Comparison of ENCODE assay signal across 19 cellular contexts in genomic region chr10:78544447-78545085, GRCh38.
DNase-seq lines count a peak whose midpoint lies in the region; ATAC-seq and TF ChIP-seq lines count a peak whose summit lies in the region.
"Had no signal": no experiment of that assay in that cellular context is flagged by ENCODE, and none has a peak within 500 bp of the region (broad histone marks: within the 10 kb centered on the region; RNA-seq: fewer than 3 reads in every experiment).

No MANE protein-coding gene starts in this region.

- WGBS in spleen, 5 donors, result 83 to 94% (median 91%) methylated on average over 9 of the region's 9 CpGs
- WGBS in mammary epithelial cell (ENCODE audit: low coverage, missing lambda C conversion rate), result 72% methylated on average over 8 of the region's 9 CpGs

- no peak overlapping the region for H3K27ac ChIP-seq in GM23338 (ENCODE audit: low read depth)
- H3K27ac ChIP-seq in spleen, result peak overlapping the region in 6 of 8 donors; percentile 15 to 69 (median 58)
- no peak overlapping the region for H3K27ac ChIP-seq in mammary epithelial cell (ENCODE audit: insufficient read depth, low read depth, low read length)

- no peak overlapping the region for H3K9ac ChIP-seq in mammary epithelial cell (ENCODE audit: insufficient read depth, low read length)

- H3K27me3 ChIP-seq in GM23338 (ENCODE audit: insufficient read depth) (no peaks in the 10 kb centered on the region), spleen (replicated peaks in 1 of 7) (peaks cover 0 to 11% (median 0%) of the 10 kb centered on the region in 7 donors), mammary epithelial cell (ENCODE audit: insufficient read depth, low read length) (peaks cover 2% of the 10 kb centered on the region)

- peaks cover 8% of the 10 kb centered on the region; the same call in 1 of the 2 replicates for H3K9me2 ChIP-seq in GM23338 (ENCODE audit: insufficient read depth)

- peak overlapping the region; percentile 52; the same call in 1 of the 2 replicates for H2AFZ ChIP-seq in GM23338
- no peak overlapping the region for H2AFZ ChIP-seq in mammary epithelial cell (ENCODE audit: low read depth, low read length)

- H3K9me3 Mint-ChIP-seq in GM23338, result no peaks in the 10 kb centered on the region; the same call in 1 of the 3 replicates
- no peaks in the 10 kb centered on the region for H3K9me3 Mint-ChIP-seq in nephron
- H3K9me3 Mint-ChIP-seq: effector memory CD8-positive, alpha-beta T cell; HFFc6; natural killer cell treated with Interleukin-12 subunit alpha and Interleukin-12 subunit beta and Interleukin-15 and Interleukin-18, amount 100 ng/mL, for 72 hours; type B pancreatic cell had no signal

- H3F3A ChIP-seq in GM23338 (replicated peaks; ENCODE audit: low read depth), result no peaks in the 10 kb centered on the region

- H3K4me1 ChIP-seq in GM23338 (ENCODE audit: insufficient read depth) (no peaks in the 10 kb centered on the region), spleen (peaks cover 0 to 31% (median 5%) of the 10 kb centered on the region in 6 donors), mammary epithelial cell (ENCODE audit: insufficient read depth, low read length) (no peaks in the 10 kb centered on the region)

- BruUV-seq in mammary epithelial cell (replicated peaks; lab: Mats Ljungman, UMichigan), result no TSS peak

- no peak for DNase-seq in GM23338 (ENCODE audit: low spot score)
- DNase-seq in fibroblast of the aortic adventitia (ENCODE audit: low read depth), result peak; percentile 26
- DNase-seq in spleen, result no peak
- no peak for DNase-seq in GM13976 (ENCODE audit: low spot score)
- no peak for DNase-seq in mammary epithelial cell
- no peak for DNase-seq in NCI-H1436 treated with DMSO at 0.1 percent for 48 hours (lab: John Stamatoyannopoulos, UW)
- DNase-seq: CD4-positive, CD25-positive, alpha-beta regulatory T cell; cerebellar nuclear complex; effector memory CD8-positive, alpha-beta T cell; NCI-H1417; NCI-H2171; NCI-H748 treated with DMSO at 0.1 percent for 48 hours; PC-3 had no signal

- TF ChIP-seq CTCF in GM23338 (conservative IDR thresholded peaks at IDR 0.05; ENCODE audit: low read depth in 2 of 2) (no peak), fibroblast of the aortic adventitia (IDR thresholded peaks at IDR 0.05; ENCODE audit: insufficient read depth, low read length) (no peak), nephron (IDR thresholded peaks at IDR 0.05; ENCODE audit: unreplicated experiment in 3 of 3) (no peak), spleen (IDR thresholded peaks at IDR 0.05 in 8 of 11, conservative IDR thresholded peaks at IDR 0.05 in 3 of 11) (no peak), GM13976 (IDR thresholded peaks at IDR 0.05; ENCODE audit: borderline replicate concordance, control extremely low read depth, extremely low read depth, insufficient read depth, missing control alignments) (no peak), mammary epithelial cell (conservative IDR thresholded peaks at IDR 0.05 in 1 of 2, IDR thresholded peaks at IDR 0.05 in 1 of 2; ENCODE audit: extremely low read depth in 1 of 2, insufficient read depth in 1 of 2, low read depth in 1 of 2, low read length in 2 of 2) (no peak)

- H3K36me3 Mint-ChIP-seq in GM23338 (ENCODE audit: low read depth) (no peaks in the 10 kb centered on the region), nephron (ENCODE audit: low read depth) (no peaks in the 10 kb centered on the region)
- H3K36me3 Mint-ChIP-seq: CD4-positive, CD25-positive, alpha-beta regulatory T cell; natural killer cell treated with Interleukin-12 subunit alpha and Interleukin-12 subunit beta and Interleukin-15 and Interleukin-18, amount 100 ng/mL, for 72 hours; type B pancreatic cell had no signal

- H3K79me2 ChIP-seq in GM23338 (replicated peaks; ENCODE audit: insufficient read depth) (no peaks in the 10 kb centered on the region), mammary epithelial cell (ENCODE audit: insufficient read depth, low read length) (no peaks in the 10 kb centered on the region)

- in situ Hi-C loops in GM13976 (cut with MboI; ENCODE audit: low sequenced_read_pairs, unreplicated experiment) (no loop called here), mammary epithelial cell (cut with MboI; ENCODE audit: low sequenced_read_pairs in 2 of 2) (no loop called here)

- CTCF ChIA-PET in mammary epithelial cell (lab: Charles Lee; ENCODE audit: low non-redundant PET), result no interaction called here

- H3K4me3 Mint-ChIP-seq in GM23338 (no peak overlapping the region), nephron (no peak overlapping the region)
- H3K4me3 Mint-ChIP-seq: CD4-positive, CD25-positive, alpha-beta regulatory T cell; effector memory CD8-positive, alpha-beta T cell; HFFc6; natural killer cell treated with Interleukin-12 subunit alpha and Interleukin-12 subunit beta and Interleukin-15 and Interleukin-18, amount 100 ng/mL, for 72 hours; type B pancreatic cell had no signal

- H3K27me3 Mint-ChIP-seq in GM23338 (ENCODE audit: insufficient read depth, low read depth, poor library complexity), result peaks cover 8% of the 10 kb centered on the region
- peaks cover 16% of the 10 kb centered on the region for H3K27me3 Mint-ChIP-seq in nephron (ENCODE audit: low read depth)

- H3K4me2 ChIP-seq in GM23338 (no peak overlapping the region), mammary epithelial cell (ENCODE audit: insufficient read depth, low read depth, low read length) (no peak overlapping the region)

- dilution Hi-C loops in mammary epithelial cell (cut with HindIII; ENCODE audit: low sequenced_read_pairs), result loop anchor here (5.0 kb wide), 1 partner anchor 108 kb away; no protein-coding TSS in a partner anchor

- H4K20me1 ChIP-seq in GM23338 (replicated peaks; ENCODE audit: insufficient read depth) (no peaks in the 10 kb centered on the region), mammary epithelial cell (ENCODE audit: insufficient read depth, low read length) (no peaks in the 10 kb centered on the region)

- H3K9me3 ChIP-seq in spleen, result peaks cover 0 to 5% (median 0%) of the 10 kb centered on the region in 8 donors
- no peaks in the 10 kb centered on the region for H3K9me3 ChIP-seq in mammary epithelial cell (replicated peaks; ENCODE audit: insufficient read depth, low read length)

- H3K36me3 ChIP-seq in GM23338 (ENCODE audit: insufficient read depth), result no peaks in the 10 kb centered on the region
- no peaks in the 10 kb centered on the region for H3K36me3 ChIP-seq in spleen
- H3K36me3 ChIP-seq in mammary epithelial cell (ENCODE audit: insufficient read depth, low read length), result no peaks in the 10 kb centered on the region

- ATAC-seq in GM23338 (no peak), GM18858 (IDR thresholded peaks at IDR 0.05; ENCODE audit: unreplicated experiment) (no peak)
- ATAC-seq: activated CD4-positive, CD25-positive, alpha-beta regulatory T cell treated with anti-CD3 and anti-CD28 coated beads, Interleukin-2, amount 50 U/mL, for 24 hours; effector memory CD8-positive, alpha-beta T cell; natural killer cell treated with Interleukin-12 subunit alpha and Interleukin-12 subunit beta and Interleukin-15 and Interleukin-18, amount 100 ng/mL, for 72 hours; PC-3 had no signal

- H3K4me1 Mint-ChIP-seq in GM23338 (peaks cover 8% of the 10 kb centered on the region; the same call in 2 of the 3 replicates), nephron (peaks cover 69% of the 10 kb centered on the region)

- intact Hi-C loops in spleen (cut with DNase I; ENCODE audit: low total_unique reads) (no loop called here), mammary epithelial cell (cut with micrococcal nuclease) (no loop called here)

- no peak for TF ChIP-seq POLR2A in spleen (IDR thresholded peaks at IDR 0.05)

- H3K4me3 ChIP-seq in GM23338, result no peak overlapping the region
- H3K4me3 ChIP-seq in fibroblast of the aortic adventitia (ENCODE audit: low read depth, low read length), result no peak overlapping the region
- no peak overlapping the region for H3K4me3 ChIP-seq in spleen
- no peak overlapping the region for H3K4me3 ChIP-seq in mammary epithelial cell (replicated peaks in 1 of 3; ENCODE audit: insufficient read depth in 1 of 3, low read depth in 2 of 3, low read length in 3 of 3)

- H3K27ac Mint-ChIP-seq in GM23338 (no peak overlapping the region), nephron (peak overlapping the region; percentile 88 to 95 (median 94))
- H3K27ac Mint-ChIP-seq: CD4-positive, CD25-positive, alpha-beta regulatory T cell; effector memory CD8-positive, alpha-beta T cell; HFFc6; natural killer cell treated with Interleukin-12 subunit alpha and Interleukin-12 subunit beta and Interleukin-15 and Interleukin-18, amount 100 ng/mL, for 72 hours; type B pancreatic cell had no signal

Comparison
In these comparisons a context has a peak if more than half of its experiments do, and no peak if none do; other contexts are left out.
1. H3K27ac ChIP-seq: peak in spleen (6 of 8); none in GM23338 (single experiment) and mammary epithelial cell (single experiment).